Comparison of ENCODE assay signal across 20 cellular contexts in the genomic region with DNA sequence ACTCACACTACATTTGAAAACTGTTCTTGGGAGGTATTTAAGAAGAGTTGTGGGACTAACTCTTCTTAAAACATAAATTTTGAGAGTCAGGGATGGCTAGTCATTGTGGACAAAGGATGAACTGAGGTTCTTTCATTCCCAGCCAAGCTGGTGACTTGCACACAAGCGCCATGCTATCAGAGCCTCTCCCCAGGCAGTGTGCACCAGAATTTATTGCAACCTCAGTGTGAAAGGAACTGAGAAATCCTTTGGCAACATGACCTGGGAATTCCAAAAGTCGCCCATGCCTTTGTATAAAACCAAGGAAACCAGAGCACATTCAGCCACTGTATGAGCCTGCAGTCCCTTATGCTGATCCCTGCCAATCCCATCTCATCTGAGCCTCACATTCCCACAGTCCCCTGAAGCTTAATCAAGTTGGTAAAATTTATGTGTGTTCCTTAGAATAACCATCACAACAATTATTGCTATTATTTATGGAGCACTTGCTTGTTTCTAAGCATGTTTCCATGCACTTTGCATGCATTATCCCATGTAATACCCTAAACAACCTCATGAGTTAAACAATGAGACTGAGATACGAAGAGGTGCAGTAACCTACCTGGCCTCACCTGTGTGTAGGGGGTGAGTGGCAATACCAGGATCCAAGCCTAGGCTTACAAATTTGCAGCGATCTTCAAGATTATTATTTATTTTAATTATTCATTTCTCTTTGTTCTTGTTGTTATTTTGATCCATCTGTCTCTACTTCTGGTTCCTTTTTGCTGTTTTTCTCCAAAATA.
DNase-seq lines count a peak whose midpoint lies in the region; ATAC-seq, FAIRE-seq and TF ChIP-seq lines count a peak whose summit lies in the region.
"Had no signal": no experiment of that assay in that cellular context is flagged by ENCODE, and none has a peak within 500 bp of the region (broad histone marks: within the 10 kb centered on the region; RNA-seq: fewer than 3 reads in every experiment).

No MANE protein-coding gene starts in this region.

- FAIRE-seq in H1 (lab: Jason Lieb, UNC) = no peak

- H2BK15ac ChIP-seq in H1 (ENCODE audit: low read length) = no peak overlapping the region

- POLR2A ChIA-PET in H1 (lab: Charles Lee; ENCODE audit: partially characterized antibody) = no interaction called here

- H3K23me2 ChIP-seq in H1 (ENCODE audit: low read depth, low read length) = no peaks in the 10 kb centered on the region

- no peak overlapping the region for H3K4me3 ChIP-seq in H1 (ENCODE audit: extremely low read depth in 1 of 4, insufficient read depth in 2 of 4, low read depth in 3 of 4, low read length in 4 of 4)
- no peak overlapping the region for H3K4me3 ChIP-seq in osteoblast (ENCODE audit: insufficient read depth, low read length)
- no peak overlapping the region for H3K4me3 ChIP-seq in Peyer's patch
- H3K4me3 ChIP-seq: SJSA1 had no signal

- H2AK5ac ChIP-seq in H1 (ENCODE audit: low read depth, low read length) = no peak overlapping the region

- CTCF ChIA-PET in H1 (lab: Charles Lee; ENCODE audit: partially characterized antibody) = interaction anchor here (0.8 to 1.3 kb wide), 3 partner anchors 180 to 391 kb away, joined by 3 to 4 read pairs (median 3); no protein-coding TSS in a partner anchor

- no peak overlapping the region for H3K4me2 ChIP-seq in H1 (ENCODE audit: insufficient read depth in 1 of 2, low read depth in 2 of 2, low read length in 2 of 2)
- H3K4me2 ChIP-seq in osteoblast (ENCODE audit: insufficient read depth, low read length) = no peak overlapping the region

- H3K4me1 ChIP-seq in H1 (replicated peaks in 1 of 4; ENCODE audit: control insufficient read depth in 3 of 4, insufficient read depth in 4 of 4, low read length in 3 of 4) (no peaks in the 10 kb centered on the region), osteoblast (ENCODE audit: insufficient read depth, low read length) (no peaks in the 10 kb centered on the region), Peyer's patch (no peaks in the 10 kb centered on the region)

- no peak overlapping the region for H3K23ac ChIP-seq in H1 (ENCODE audit: insufficient read length)

- no peak overlapping the region for H3K9ac ChIP-seq in H1 (replicated peaks in 1 of 4; ENCODE audit: extremely low read depth in 1 of 4, low read depth in 3 of 4, low read length in 3 of 4)

- no peak for TF ChIP-seq EP300 in H1 (IDR thresholded peaks at IDR 0.05; ENCODE audit: borderline replicate concordance in 1 of 2, low read depth in 2 of 2, low read length in 2 of 2)

- TF ChIP-seq POLR2A in H1 (IDR thresholded peaks at IDR 0.05; ENCODE audit: control extremely low read depth in 1 of 2, low read depth in 2 of 2, low read length in 2 of 2) = no peak
- TF ChIP-seq POLR2A in Peyer's patch (IDR thresholded peaks at IDR 0.05) = no peak
- TF ChIP-seq POLR2A in GM18505 (IDR thresholded peaks at IDR 0.05; ENCODE audit: borderline replicate concordance, extremely low read depth, insufficient read depth, insufficient read length) = no peak

- no peak overlapping the region for H2BK20ac ChIP-seq in H1 (ENCODE audit: low read length)

- no peak overlapping the region for H4K91ac ChIP-seq in H1 (replicated peaks; ENCODE audit: insufficient read length, low read length)

- ATAC-seq in HG03354 (IDR thresholded peaks at IDR 0.05; ENCODE audit: poor library complexity, severe bottlenecking, unreplicated experiment) = peak; percentile 52
- ATAC-seq in HG03439 (IDR thresholded peaks at IDR 0.05; ENCODE audit: unreplicated experiment) = no peak
- no peak for ATAC-seq in GM18505 (IDR thresholded peaks at IDR 0.05; ENCODE audit: unreplicated experiment)
- ATAC-seq: Panc1 had no signal

- H3K27me3 ChIP-seq in H1 (replicated peaks in 1 of 4; ENCODE audit: control insufficient read depth in 3 of 4, extremely low read depth in 1 of 4, insufficient read depth in 3 of 4, low read length in 3 of 4) (no peaks in the 10 kb centered on the region; a peak in 1 of 7 replicates), osteoblast (ENCODE audit: insufficient read depth, low read length) (no peaks in the 10 kb centered on the region), Peyer's patch (no peaks in the 10 kb centered on the region)
- H3K27me3 ChIP-seq: SJSA1 had no signal

- H3K36me3 ChIP-seq in H1 (ENCODE audit: control insufficient read depth in 2 of 4, insufficient read depth in 4 of 4, low read length in 3 of 4) = no peaks in the 10 kb centered on the region
- H3K36me3 ChIP-seq in osteoblast (ENCODE audit: insufficient read depth, low read length) = no peaks in the 10 kb centered on the region
- no peaks in the 10 kb centered on the region for H3K36me3 ChIP-seq in Peyer's patch
- H3K36me3 ChIP-seq: SJSA1 had no signal

- H3K9me3 ChIP-seq in H1 (ENCODE audit: insufficient read depth in 2 of 2, low read depth in 1 of 2, low read length in 1 of 2) = no peaks in the 10 kb centered on the region
- H3K9me3 ChIP-seq in osteoblast (ENCODE audit: low read depth, low read length) = no peaks in the 10 kb centered on the region
- H3K9me3 ChIP-seq in Peyer's patch = no peaks in the 10 kb centered on the region
- H3K9me3 ChIP-seq: SJSA1 had no signal

- H3K27ac ChIP-seq in H1 (ENCODE audit: low read depth, low read length) (no peak overlapping the region), osteoblast (ENCODE audit: low read depth, low read length) (no peak overlapping the region), Peyer's patch (no peak overlapping the region)
- H3K27ac ChIP-seq: SJSA1 had no signal

- no peaks in the 10 kb centered on the region for H3K79me1 ChIP-seq in H1 (ENCODE audit: low read depth, low read length)

- 83% methylated on average over 4 of the region's 4 CpGs; no CpG with 5 or more reads in 1 of the 2 experiments for WGBS in H1 (ENCODE audit: extremely low coverage in 1 of 2, insufficient coverage in 1 of 2, insufficient read length in 1 of 2, insufficient replicate concordance in 2 of 2, low coverage in 1 of 2, low lambda C conversion rate in 2 of 2, missing lambda C conversion rate in 1 of 2), 2 experiments

- no peak overlapping the region for H2BK5ac ChIP-seq in H1 (ENCODE audit: low read depth, low read length)

- H3K4ac ChIP-seq in H1 (replicated peaks; ENCODE audit: insufficient read length, low read depth, low read length) = no peak overlapping the region

- DNase-seq in H1 (ENCODE audit: low read depth in 1 of 2, low spot score in 2 of 2) = no peak
- peak; percentile 74 for DNase-seq in medulla oblongata (ENCODE audit: extremely low spot score)
- DNase-seq in osteoblast (ENCODE audit: insufficient read length, low spot score, missing footprints) = no peak
- DNase-seq in Peyer's patch = no peak
- DNase-seq: ACHN, AML-193, DMS79 treated with DMSO at 0.1 percent for 48 hours, GOT3, HFFc6, MM.1S, NCI-H1092, NCI-H1436 treated with DMSO at 0.1 percent for 48 hours, NCI-H2029, NCI-H345, NCI-H526 treated with DMSO at 0.1 percent for 48 hours had no signal

- H2BK120ac ChIP-seq in H1 (replicated peaks; ENCODE audit: low read depth, low read length) = no peak overlapping the region

- H2AFZ ChIP-seq in H1 (ENCODE audit: low read length) = no peak overlapping the region
- no peak overlapping the region for H2AFZ ChIP-seq in osteoblast (ENCODE audit: low read length)

- H3K56ac ChIP-seq in H1 (replicated peaks; ENCODE audit: insufficient read length, low read depth, low read length) = no peak overlapping the region

- no peak overlapping the region for H3K14ac ChIP-seq in H1 (ENCODE audit: insufficient read length)

- peak; percentile 3 to 13; a peak in 1 of 4 replicates for TF ChIP-seq RAD21 in H1 (IDR thresholded peaks at IDR 0.05 in 1 of 2, conservative IDR thresholded peaks at IDR 0.05 in 1 of 2; ENCODE audit: low read depth in 2 of 2, low read length in 2 of 2)

- no peak overlapping the region for H4K8ac ChIP-seq in H1 (ENCODE audit: extremely low read depth, insufficient read depth, low read length)

- no peak overlapping the region for H4K5ac ChIP-seq in H1 (ENCODE audit: insufficient read length, low read depth, low read length)

- H4K20me1 ChIP-seq in H1 (replicated peaks in 1 of 2; ENCODE audit: control insufficient read depth in 1 of 2, insufficient read depth in 2 of 2, low read length in 2 of 2) (no peaks in the 10 kb centered on the region), osteoblast (ENCODE audit: insufficient read depth, low read length) (no peaks in the 10 kb centered on the region)

- H3K18ac ChIP-seq in H1 (ENCODE audit: extremely low read depth, low read length) = no peak overlapping the region

- no peaks in the 10 kb centered on the region for H3K79me2 ChIP-seq in H1 (ENCODE audit: control insufficient read depth in 1 of 2, insufficient read depth in 2 of 2, low read length in 2 of 2)
- no peaks in the 10 kb centered on the region for H3K79me2 ChIP-seq in osteoblast (ENCODE audit: insufficient read depth, low read length)

- H2BK12ac ChIP-seq in H1 (ENCODE audit: low read depth, low read length) = no peak overlapping the region

- TF ChIP-seq CTCF in H1 (IDR thresholded peaks at IDR 0.05; ENCODE audit: control extremely low read depth in 1 of 3, insufficient read depth in 1 of 3, low read depth in 1 of 3, low read length in 3 of 3) (peak in 2 of 3 experiments; percentile 2 to 25; a peak in 2 of 4 replicates), osteoblast (IDR thresholded peaks at IDR 0.05; ENCODE audit: extremely low read depth, low read depth, low read length) (no peak), Peyer's patch (IDR thresholded peaks at IDR 0.05) (no peak)

TF ChIP-seq in H1, 55 proteins besides CTCF, POLR2A, EP300 and RAD21:
- TF ChIP-seq EGR1 (IDR thresholded peaks at IDR 0.05; ENCODE audit: borderline replicate concordance, low read depth, low read length) (no peak), SAP30 (IDR thresholded peaks at IDR 0.05; ENCODE audit: insufficient read depth, insufficient replicate concordance, low read length) (no peak), CHD1 (IDR thresholded peaks at IDR 0.05; ENCODE audit: low read depth, low read length) (no peak), ZNF274 (IDR thresholded peaks at IDR 0.05; ENCODE audit: borderline replicate concordance, extremely low read depth, low read length) (no peak), CBX8 (IDR thresholded peaks at IDR 0.05; ENCODE audit: borderline replicate concordance, low read depth, low read length) (no peak), EZH2 (IDR thresholded peaks at IDR 0.05; ENCODE audit: low read depth, low read length, severe bottlenecking) (no peak), SIX5 (IDR thresholded peaks at IDR 0.05; ENCODE audit: low read depth, low read length) (no peak), FOSL1 (IDR thresholded peaks at IDR 0.05; ENCODE audit: insufficient read depth, low read depth, low read length) (no peak)

Comparison
In these comparisons a context has a peak if more than half of its experiments do, and no peak if none do; other contexts are left out.
1. CTCF ChIP-seq: peak in H1 (2 of 3); none in osteoblast (single experiment) and Peyer's patch (0 of 6).